ENCODE assay signal across 12 cellular contexts in the genomic region with DNA sequence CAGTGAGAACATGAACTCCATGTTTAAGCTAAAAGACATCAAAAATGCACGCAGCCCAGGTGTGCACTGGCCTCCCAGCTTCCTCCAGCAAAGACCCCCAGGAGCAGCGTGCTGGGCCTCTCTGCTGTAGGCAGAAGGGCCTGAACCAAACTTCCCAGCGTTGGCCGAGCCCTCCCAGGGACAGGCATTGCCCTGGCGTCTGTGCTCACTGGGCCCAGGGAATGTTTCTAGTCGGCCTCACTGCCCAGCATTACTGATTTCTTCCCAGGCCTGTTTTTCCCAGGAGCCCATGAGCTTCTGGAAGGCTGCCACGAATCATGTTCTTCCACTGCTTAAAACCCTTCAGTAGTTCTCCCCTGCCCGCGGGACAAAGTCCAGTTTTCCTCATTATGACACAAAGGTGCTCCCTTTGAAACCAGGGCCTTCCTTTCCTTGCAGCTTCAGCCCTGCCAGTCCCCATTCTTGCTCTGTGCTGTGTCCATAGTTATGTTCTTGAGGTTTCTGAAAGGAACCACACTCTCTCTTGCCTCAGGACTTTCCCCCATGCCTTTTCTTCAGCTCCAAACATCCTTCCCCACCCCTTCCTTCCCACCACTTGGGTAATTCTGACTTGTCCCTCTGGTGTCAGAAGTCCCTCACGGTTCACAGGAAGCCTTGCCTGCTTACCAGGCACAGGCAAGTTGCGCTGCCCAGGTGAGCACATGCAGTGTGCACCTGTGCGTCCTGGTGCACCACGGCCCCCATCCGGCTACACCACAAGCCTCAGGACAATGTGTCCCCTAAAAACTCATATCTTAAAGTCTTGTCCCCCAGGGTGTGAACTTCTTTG.
A peak's percentile ranks its signal among the peaks of the same experiment; 100 is the strongest.
DNase-seq lines count a peak whose midpoint lies in the region; ATAC-seq, FAIRE-seq and TF ChIP-seq lines count a peak whose summit lies in the region.
"Had no signal": no experiment of that assay in that cellular context is flagged by ENCODE, and none has a peak within 500 bp of the region (broad histone marks: within the 10 kb centered on the region; RNA-seq: fewer than 3 reads in every experiment).

No MANE protein-coding gene starts in this region.

- H3K27ac ChIP-seq in CD4-positive, CD25-positive, alpha-beta regulatory T cell (ENCODE audit: insufficient read depth, low read length, poor library complexity, severe bottlenecking) = no peak overlapping the region
- H3K27ac ChIP-seq in IMR-90 (ENCODE audit: insufficient read depth, low read length) (no peak overlapping the region), H1 (ENCODE audit: low read depth, low read length) (no peak overlapping the region)
- H3K27ac ChIP-seq: C4-2B, uterus had no signal

- intact Hi-C loops in IMR-90 (cut with micrococcal nuclease) = no loop called here

- 0 out of 2 replicates have a peak overlapping the region, but pooled peaks have one; percentile 43 for H2BK12ac ChIP-seq in H1 (ENCODE audit: low read depth, low read length)

- peaks cover 15% of the 10 kb centered on the region for H3K4me1 ChIP-seq in CD4-positive, CD25-positive, alpha-beta regulatory T cell (ENCODE audit: control insufficient read depth, insufficient read depth, low read length, poor library complexity, severe bottlenecking)
- H3K4me1 ChIP-seq in IMR-90 (ENCODE audit: control insufficient read depth, insufficient read depth, low read length) = no peaks in the 10 kb centered on the region
- peaks cover 0 to 8% (median 2%) of the 10 kb centered on the region in 4 experiments; a peak in 4 of 7 replicates for H3K4me1 ChIP-seq in H1 (replicated peaks in 1 of 4; ENCODE audit: control insufficient read depth in 3 of 4, insufficient read depth in 4 of 4, low read length in 3 of 4)
- H3K4me1 ChIP-seq: uterus had no signal

- H4K5ac ChIP-seq in IMR-90 (ENCODE audit: low read depth, low read length) (no peak overlapping the region), H1 (ENCODE audit: insufficient read length, low read depth, low read length) (no peak overlapping the region)

- peaks cover 2% of the 10 kb centered on the region; the same call in 1 of the 2 replicates for H3K23me2 ChIP-seq in H1 (ENCODE audit: low read depth, low read length)

- H2BK20ac ChIP-seq in IMR-90 (ENCODE audit: low read depth, low read length) = no peak overlapping the region
- peak overlapping the region; percentile 9; the same call in 1 of the 2 replicates for H2BK20ac ChIP-seq in H1 (ENCODE audit: low read length)

- H3K79me1 ChIP-seq in IMR-90 (ENCODE audit: low read depth in 1 of 2, low read length in 2 of 2) (no peaks in the 10 kb centered on the region), H1 (ENCODE audit: low read depth, low read length) (no peaks in the 10 kb centered on the region)

- H3K23ac ChIP-seq in IMR-90 (ENCODE audit: low read depth, low read length) (no peak overlapping the region), H1 (ENCODE audit: insufficient read length) (no peak overlapping the region)

- POLR2A ChIA-PET in IMR-90 (lab: Charles Lee; ENCODE audit: unreplicated experiment) = interaction anchor here (0.5 kb wide), 1 partner anchor 13 kb away, joined by 3 read pairs; no protein-coding TSS in a partner anchor
- POLR2A ChIA-PET in H1 (lab: Charles Lee; ENCODE audit: partially characterized antibody) = no interaction called here
- POLR2A ChIA-PET in naive thymus-derived CD8-positive, alpha-beta T cell (lab: Charles Lee) = interaction anchor here (0.5 kb wide), 1 partner anchor 159 kb away, joined by 3 read pairs; no protein-coding TSS in a partner anchor

- H2AK5ac ChIP-seq in IMR-90 (ENCODE audit: low read depth, low read length) = no peak overlapping the region
- no peak overlapping the region; the same call in 1 of the 2 replicates for H2AK5ac ChIP-seq in H1 (ENCODE audit: low read depth, low read length)

- H3K56ac ChIP-seq in IMR-90 (ENCODE audit: extremely low read depth, insufficient read depth, low read length) (no peak overlapping the region), H1 (replicated peaks; ENCODE audit: insufficient read length, low read depth, low read length) (no peak overlapping the region)

- H3K4me1 Mint-ChIP-seq in CD4-positive, CD25-positive, alpha-beta regulatory T cell = peaks cover 5 to 31% (median 15%) of the 10 kb centered on the region in 4 donors
- peaks cover 21 to 58% (median 39%) of the 10 kb centered on the region in 4 donors for H3K4me1 Mint-ChIP-seq in naive thymus-derived CD8-positive, alpha-beta T cell
- H3K4me1 Mint-ChIP-seq in type B pancreatic cell (ENCODE audit: unreplicated experiment) = no peaks in the 10 kb centered on the region

- TF ChIP-seq RAD21 in IMR-90 (IDR thresholded peaks at IDR 0.05; ENCODE audit: low read length) (no peak), H1 (IDR thresholded peaks at IDR 0.05 in 1 of 2, conservative IDR thresholded peaks at IDR 0.05 in 1 of 2; ENCODE audit: low read depth in 2 of 2, low read length in 2 of 2) (no peak)

- no peak for DNase-seq in CD4-positive, CD25-positive, alpha-beta regulatory T cell
- DNase-seq in IMR-90 (no peak), H1 (ENCODE audit: low read depth in 1 of 2, low spot score in 2 of 2) (peak in 1 of 2 experiments; percentile 35), type B pancreatic cell (ENCODE audit: extremely low spot score, unreplicated experiment) (no peak), NCI-H2227 treated with DMSO at 0.1 percent for 48 hours (lab: John Stamatoyannopoulos, UW) (no peak), GM19240 (ENCODE audit: insufficient read length, low spot score) (no peak), GM13977 (ENCODE audit: low spot score) (no peak)
- no peak for DNase-seq in naive thymus-derived CD8-positive, alpha-beta T cell
- DNase-seq: retina, RPMI8226, uterus had no signal

- TF ChIP-seq CTCF in IMR-90 (conservative IDR thresholded peaks at IDR 0.05; ENCODE audit: low read depth, low read length) (no peak), H1 (IDR thresholded peaks at IDR 0.05; ENCODE audit: control extremely low read depth in 1 of 3, insufficient read depth in 1 of 3, low read depth in 1 of 3, low read length in 3 of 3) (no peak), type B pancreatic cell (conservative IDR thresholded peaks at IDR 0.05) (no peak), GM13977 (IDR thresholded peaks at IDR 0.05; ENCODE audit: extremely low read depth, insufficient read depth, missing control alignments) (no peak)

- dilution Hi-C loops in IMR-90 (cut with HindIII; ENCODE audit: low sequenced_read_pairs, unreplicated experiment) = no loop called here

- CTCF ChIA-PET in IMR-90 (lab: Yijun Ruan, JAX) = no interaction called here
- CTCF ChIA-PET in H1 (lab: Charles Lee; ENCODE audit: partially characterized antibody) = interaction anchor here (0.7 to 1.8 kb wide), 8 partner anchors 13 to 181 kb away, joined by 3 to 5 read pairs (median 3); no protein-coding TSS in a partner anchor

- ATAC-seq in CD4-positive, CD25-positive, alpha-beta regulatory T cell (ENCODE audit: low read depth in 2 of 2) = no peak
- no peak for ATAC-seq in IMR-90 (ENCODE audit: low read depth)
- ATAC-seq in naive thymus-derived CD8-positive, alpha-beta T cell = no peak

- no peak for FAIRE-seq in H1 (lab: Jason Lieb, UNC)

- no peaks in the 10 kb centered on the region for H3K36me3 Mint-ChIP-seq in CD4-positive, CD25-positive, alpha-beta regulatory T cell
- H3K36me3 Mint-ChIP-seq in naive thymus-derived CD8-positive, alpha-beta T cell = no peaks in the 10 kb centered on the region
- H3K36me3 Mint-ChIP-seq in type B pancreatic cell = no peaks in the 10 kb centered on the region

- no peak overlapping the region for H3K4me3 Mint-ChIP-seq in CD4-positive, CD25-positive, alpha-beta regulatory T cell
- peak overlapping the region in 1 of 10 donors; percentile 5 for H3K4me3 Mint-ChIP-seq in naive thymus-derived CD8-positive, alpha-beta T cell
- no peak overlapping the region for H3K4me3 Mint-ChIP-seq in type B pancreatic cell

- H2AFZ ChIP-seq in IMR-90 (replicated peaks; ENCODE audit: low read length, poor library complexity) = peak overlapping the region; percentile 12
- no peak overlapping the region for H2AFZ ChIP-seq in H1 (ENCODE audit: low read length)

- H4K20me1 ChIP-seq in IMR-90 (ENCODE audit: insufficient read depth, low read length) = no peaks in the 10 kb centered on the region
- H4K20me1 ChIP-seq in H1 (replicated peaks in 1 of 2; ENCODE audit: control insufficient read depth in 1 of 2, insufficient read depth in 2 of 2, low read length in 2 of 2) = no peaks in the 10 kb centered on the region

- no TSS peak for BruUV-seq in IMR-90 (replicated peaks; lab: Mats Ljungman, UMichigan)

- H3K9ac ChIP-seq in IMR-90 (ENCODE audit: low read depth, low read length) (no peak overlapping the region), H1 (replicated peaks in 1 of 4; ENCODE audit: extremely low read depth in 1 of 4, low read depth in 3 of 4, low read length in 3 of 4) (no peak overlapping the region)

- H3K9me3 Mint-ChIP-seq in CD4-positive, CD25-positive, alpha-beta regulatory T cell = peaks cover 0 to 2% (median 0%) of the 10 kb centered on the region in 7 donors
- H3K9me3 Mint-ChIP-seq in naive thymus-derived CD8-positive, alpha-beta T cell = no peaks in the 10 kb centered on the region
- H3K9me3 Mint-ChIP-seq in type B pancreatic cell = no peaks in the 10 kb centered on the region

- H4K91ac ChIP-seq in IMR-90 (ENCODE audit: insufficient read depth, low read depth, low read length) (no peak overlapping the region), H1 (replicated peaks; ENCODE audit: insufficient read length, low read length) (no peak overlapping the region)

- H2BK120ac ChIP-seq in IMR-90 (ENCODE audit: low read depth, low read length) = no peak overlapping the region
- no peak overlapping the region for H2BK120ac ChIP-seq in H1 (replicated peaks; ENCODE audit: low read depth, low read length)

- H3K9me3 ChIP-seq in CD4-positive, CD25-positive, alpha-beta regulatory T cell (ENCODE audit: control insufficient read depth in 2 of 2, low read length in 2 of 2) = no peaks in the 10 kb centered on the region
- H3K9me3 ChIP-seq in IMR-90 (ENCODE audit: control insufficient read depth, insufficient read depth, low read length) (no peaks in the 10 kb centered on the region), H1 (ENCODE audit: insufficient read depth in 2 of 2, low read depth in 1 of 2, low read length in 1 of 2) (no peaks in the 10 kb centered on the region)
- H3K9me3 ChIP-seq: uterus had no signal

- in situ Hi-C loops in IMR-90 (cut with MboI; ENCODE audit: low sequenced_read_pairs) = no loop called here
- in situ Hi-C loops in GM13977 (cut with MboI; ENCODE audit: low pct_unique_long_range_greater_than_20kb, low sequenced_read_pairs, unreplicated experiment) = no loop called here

- no peak overlapping the region for H3K14ac ChIP-seq in IMR-90 (replicated peaks; ENCODE audit: low read depth, low read length)
- no peak overlapping the region for H3K14ac ChIP-seq in H1 (ENCODE audit: insufficient read length)

- H2AK9ac ChIP-seq in IMR-90 (replicated peaks; ENCODE audit: low read depth, low read length, poor library complexity) = no peak overlapping the region

- TF ChIP-seq EP300 in H1 (IDR thresholded peaks at IDR 0.05; ENCODE audit: borderline replicate concordance in 1 of 2, low read depth in 2 of 2, low read length in 2 of 2) = no peak

- H3K27me3 Mint-ChIP-seq in CD4-positive, CD25-positive, alpha-beta regulatory T cell = no peaks in the 10 kb centered on the region
- no peaks in the 10 kb centered on the region for H3K27me3 Mint-ChIP-seq in naive thymus-derived CD8-positive, alpha-beta T cell
- H3K27me3 Mint-ChIP-seq in type B pancreatic cell = no peaks in the 10 kb centered on the region

- TF ChIP-seq POLR2A in IMR-90 (IDR thresholded peaks at IDR 0.05; ENCODE audit: low read depth, low read length) = no peak
- no peak for TF ChIP-seq POLR2A in H1 (IDR thresholded peaks at IDR 0.05; ENCODE audit: control extremely low read depth in 1 of 2, low read depth in 2 of 2, low read length in 2 of 2)

- H3K36me3 ChIP-seq in CD4-positive, CD25-positive, alpha-beta regulatory T cell (ENCODE audit: control insufficient read depth, insufficient read depth, low read length) = no peaks in the 10 kb centered on the region
- no peaks in the 10 kb centered on the region for H3K36me3 ChIP-seq in IMR-90 (ENCODE audit: control insufficient read depth, insufficient read depth, low read length)
- H3K36me3 ChIP-seq in H1 (ENCODE audit: control insufficient read depth in 2 of 4, insufficient read depth in 4 of 4, low read length in 3 of 4) = no peaks in the 10 kb centered on the region
- H3K36me3 ChIP-seq: uterus had no signal

- H3K79me2 ChIP-seq in H1 (ENCODE audit: control insufficient read depth in 1 of 2, insufficient read depth in 2 of 2, low read length in 2 of 2) = no peaks in the 10 kb centered on the region

- H2BK5ac ChIP-seq in IMR-90 (ENCODE audit: low read depth, low read length, poor library complexity, severe bottlenecking) (no peak overlapping the region), H1 (ENCODE audit: low read depth, low read length) (peak overlapping the region; percentile 75; the same call in 1 of the 2 replicates)

- no peaks in the 10 kb centered on the region for H3K27me3 ChIP-seq in CD4-positive, CD25-positive, alpha-beta regulatory T cell (ENCODE audit: control insufficient read depth, insufficient read depth, low read length)
- no peaks in the 10 kb centered on the region for H3K27me3 ChIP-seq in IMR-90 (ENCODE audit: control insufficient read depth, insufficient read depth, low read length)
- H3K27me3 ChIP-seq in H1 (replicated peaks in 1 of 4; ENCODE audit: control insufficient read depth in 3 of 4, extremely low read depth in 1 of 4, insufficient read depth in 3 of 4, low read length in 3 of 4) = no peaks in the 10 kb centered on the region
- H3K27me3 ChIP-seq: uterus had no signal

- H3K4me2 ChIP-seq in IMR-90 (ENCODE audit: low read depth, low read length) = no peak overlapping the region
- H3K4me2 ChIP-seq in H1 (ENCODE audit: insufficient read depth in 1 of 2, low read depth in 2 of 2, low read length in 2 of 2) = no peak overlapping the region

- H3K4ac ChIP-seq in IMR-90 (ENCODE audit: low read depth, low read length) (no peak overlapping the region), H1 (replicated peaks; ENCODE audit: insufficient read length, low read depth, low read length) (no peak overlapping the region)

- no peak overlapping the region for H3K4me3 ChIP-seq in CD4-positive, CD25-positive, alpha-beta regulatory T cell (ENCODE audit: low read depth, low read length)
- no peak overlapping the region for H3K4me3 ChIP-seq in IMR-90 (ENCODE audit: insufficient read depth, low read depth, low read length)
- no peak overlapping the region for H3K4me3 ChIP-seq in H1 (ENCODE audit: extremely low read depth in 1 of 4, insufficient read depth in 2 of 4, low read depth in 3 of 4, low read length in 4 of 4)
- H3K4me3 ChIP-seq: uterus had no signal

- WGBS in IMR-90 (ENCODE audit: extremely low coverage in 2 of 2, insufficient read length in 1 of 2), 2 experiments = 72% methylated on average over 2 of the region's 14 CpGs; no CpG with 5 or more reads in 1 of the 2 experiments
- 87% methylated on average over 13 of the region's 14 CpGs; no CpG with 5 or more reads in 1 of the 2 experiments for WGBS in H1 (ENCODE audit: extremely low coverage in 1 of 2, insufficient coverage in 1 of 2, insufficient read length in 1 of 2, insufficient replicate concordance in 2 of 2, low coverage in 1 of 2, low lambda C conversion rate in 2 of 2, missing lambda C conversion rate in 1 of 2), 2 experiments

- H3K27ac Mint-ChIP-seq in CD4-positive, CD25-positive, alpha-beta regulatory T cell = peak overlapping the region; percentile 48 to 84 (median 74)
- H3K27ac Mint-ChIP-seq in naive thymus-derived CD8-positive, alpha-beta T cell = peak overlapping the region in 7 of 10 donors; percentile 1 to 76 (median 23)
- no peak overlapping the region for H3K27ac Mint-ChIP-seq in type B pancreatic cell

- H4K8ac ChIP-seq in IMR-90 (ENCODE audit: low read depth in 2 of 2, low read length in 2 of 2) = no peak overlapping the region
- no peak overlapping the region for H4K8ac ChIP-seq in H1 (ENCODE audit: extremely low read depth, insufficient read depth, low read length)

- H2BK15ac ChIP-seq in IMR-90 (ENCODE audit: low read depth, low read length) = no peak overlapping the region
- H2BK15ac ChIP-seq in H1 (ENCODE audit: low read length) = peak overlapping the region; percentile 72; the same call in 1 of the 2 replicates

- H3K18ac ChIP-seq in IMR-90 (ENCODE audit: low read depth, low read length) (no peak overlapping the region), H1 (ENCODE audit: extremely low read depth, low read length) (no peak overlapping the region)

- H3K9me1 ChIP-seq in IMR-90 (ENCODE audit: insufficient read depth, low read length) = no peaks in the 10 kb centered on the region
